ENCODE assay signal across 33 cellular contexts in genomic region chr13:27404680-27405079, GRCh38. TPM values are rescaled to one million over a fixed set of nuclear protein-coding genes. Genes with fewer than 3 reads are reported as not detected.
DNase-seq lines count a peak whose midpoint lies in the region; ATAC-seq, FAIRE-seq and TF ChIP-seq lines count a peak whose summit lies in the region.
"Had no signal": no experiment of that assay in that cellular context is flagged by ENCODE, and none has a peak within 500 bp of the region (broad histone marks: within the 10 kb centered on the region; RNA-seq: fewer than 3 reads in every experiment).

No MANE protein-coding gene starts in this region.

- H3K4me3 Mint-ChIP-seq in Caco-2 (ENCODE audit: unreplicated experiment): peak overlapping the region; percentile 75
- no peak overlapping the region for H3K4me3 Mint-ChIP-seq in stimulated activated naive CD8-positive, alpha-beta T cell treated with anti-CD3 and anti-CD28 coated beads, Interleukin-15, amount 100 ng/mL, for 72 hours
- H3K4me3 Mint-ChIP-seq: activated B cell treated with CpG ODN at 0.5 μM for 24 hours; activated CD4-positive, alpha-beta T cell treated with anti-CD3 and anti-CD28 coated beads, Interleukin-2, amount 10 ng/mL, durations not matched to agents 7 days and 5 days; activated naive CD8-positive, alpha-beta T cell treated with anti-CD3 and anti-CD28 coated beads for 36 hours; CD14-positive monocyte; naive thymus-derived CD8-positive, alpha-beta T cell had no signal

- no peak overlapping the region for H3K4me3 ChIP-seq in Caco-2 (ENCODE audit: low read depth, low read length)
- H3K4me3 ChIP-seq in pancreas: no peak overlapping the region
- peak overlapping the region in 1 of 2 donors; percentile 19 for H3K4me3 ChIP-seq in kidney (ENCODE audit: low read length in 2 of 2)
- H3K4me3 ChIP-seq: gastroesophageal sphincter, testis had no signal

- FAIRE-seq in pancreas (lab: Jason Lieb, UNC): no peak
- FAIRE-seq in kidney (lab: Jason Lieb, UNC): no peak
- FAIRE-seq: bronchial epithelial cell, GM19239, urothelium cell line had no signal

- ATAC-seq in left lobe of liver (peak; percentile 74), pancreas (peak; percentile 68 to 75 (median 74)), GM18873 (IDR thresholded peaks at IDR 0.05; ENCODE audit: low FRiP score, unreplicated experiment) (no peak)
- ATAC-seq in stimulated activated naive CD8-positive, alpha-beta T cell treated with anti-CD3 and anti-CD28 coated beads, Interleukin-15, amount 100 ng/mL, for 72 hours: no peak
- ATAC-seq: gastroesophageal sphincter; naive thymus-derived CD8-positive, alpha-beta T cell had no signal

- H3K36me3 Mint-ChIP-seq in Caco-2 (ENCODE audit: insufficient read depth, unreplicated experiment): peaks cover 9% of the 10 kb centered on the region
- H3K36me3 Mint-ChIP-seq: activated naive CD8-positive, alpha-beta T cell treated with anti-CD3 and anti-CD28 coated beads for 36 hours; CD14-positive monocyte; naive thymus-derived CD8-positive, alpha-beta T cell had no signal

- 35% methylated on average over 17 of the region's 17 CpGs for whole genome bisulfite sequencing in pancreas, 2 donors

- H3K27ac ChIP-seq in pancreas (peak overlapping the region; percentile 54 to 86 (median 84)), kidney (ENCODE audit: low read depth in 2 of 2, low read length in 2 of 2) (peak overlapping the region in 1 of 2 donors; percentile 89)

- POLR2A ChIA-PET in Caco-2 (lab: Charles Lee): no interaction called here

- intact Hi-C loops in Caco-2 (cut with micrococcal nuclease; ENCODE audit: unreplicated experiment) (loop anchor here (2.0 kb wide), 1 partner anchor 46 kb away; the partner anchor contains the start of gene MTIF3), pancreas (cut with DNase I) (no loop called here), kidney (cut with DNase I) (no loop called here)

- no peaks in the 10 kb centered on the region for H3K27me3 Mint-ChIP-seq in Caco-2 (ENCODE audit: insufficient read depth, unreplicated experiment)
- H3K27me3 Mint-ChIP-seq in stimulated activated naive CD8-positive, alpha-beta T cell treated with anti-CD3 and anti-CD28 coated beads, Interleukin-15, amount 100 ng/mL, for 72 hours: peaks cover 23% of the 10 kb centered on the region

- H3K9me3 ChIP-seq in Caco-2 (no peaks in the 10 kb centered on the region), pancreas (no peaks in the 10 kb centered on the region), kidney (ENCODE audit: control insufficient read depth in 1 of 2, low read length in 2 of 2) (peaks cover 0 to 3% of the 10 kb centered on the region in 2 donors)
- H3K9me3 ChIP-seq: gastroesophageal sphincter, testis had no signal

- peak overlapping the region; percentile 95 for H3K27ac Mint-ChIP-seq in Caco-2 (ENCODE audit: unreplicated experiment)
- H3K27ac Mint-ChIP-seq in stimulated activated naive CD8-positive, alpha-beta T cell treated with anti-CD3 and anti-CD28 coated beads, Interleukin-15, amount 100 ng/mL, for 72 hours: no peak overlapping the region
- H3K27ac Mint-ChIP-seq: activated B cell treated with CpG ODN at 0.5 μM for 24 hours; activated CD4-positive, alpha-beta T cell treated with anti-CD3 and anti-CD28 coated beads, Interleukin-2, amount 10 ng/mL, durations not matched to agents 7 days and 5 days; activated naive CD8-positive, alpha-beta T cell treated with anti-CD3 and anti-CD28 coated beads for 36 hours; naive thymus-derived CD8-positive, alpha-beta T cell had no signal

- H3K27me3 ChIP-seq in Caco-2 (replicated peaks; ENCODE audit: control insufficient read depth, insufficient read depth, low read length) (no peaks in the 10 kb centered on the region), pancreas (no peaks in the 10 kb centered on the region)
- H3K27me3 ChIP-seq: testis had no signal

- H3K9ac ChIP-seq in kidney (ENCODE audit: low read length in 2 of 2): peak overlapping the region in 1 of 2 donors; percentile 3

- peaks cover 30% of the 10 kb centered on the region for H3K4me1 Mint-ChIP-seq in Caco-2 (ENCODE audit: low read depth, unreplicated experiment)
- peaks cover 13% of the 10 kb centered on the region for H3K4me1 Mint-ChIP-seq in stimulated activated naive CD8-positive, alpha-beta T cell treated with anti-CD3 and anti-CD28 coated beads, Interleukin-15, amount 100 ng/mL, for 72 hours

- TF ChIP-seq CTCF in Caco-2 (IDR thresholded peaks at IDR 0.05; ENCODE audit: insufficient read depth in 1 of 2, low read depth in 1 of 2, low read length in 1 of 2, severe bottlenecking in 1 of 2, unreplicated experiment in 1 of 2) (no peak), pancreas (IDR thresholded peaks at IDR 0.05) (no peak), kidney (IDR thresholded peaks at IDR 0.05; ENCODE audit: borderline replicate concordance, extremely low read depth, insufficient read depth) (no peak)

- H3K9me3 Mint-ChIP-seq in Caco-2 (ENCODE audit: unreplicated experiment): no peaks in the 10 kb centered on the region
- H3K9me3 Mint-ChIP-seq in stimulated activated naive CD8-positive, alpha-beta T cell treated with anti-CD3 and anti-CD28 coated beads, Interleukin-15, amount 100 ng/mL, for 72 hours: no peaks in the 10 kb centered on the region
- H3K9me3 Mint-ChIP-seq: activated B cell treated with CpG ODN at 0.5 μM for 24 hours; activated CD4-positive, alpha-beta T cell treated with anti-CD3 and anti-CD28 coated beads, Interleukin-2, amount 10 ng/mL, durations not matched to agents 7 days and 5 days had no signal

- CTCF ChIA-PET in Caco-2 (lab: Charles Lee): interaction anchor here (0.8 to 2.5 kb wide), 3 partner anchors 8 to 422 kb away, joined by 3 to 13 read pairs (median 7); no protein-coding TSS in a partner anchor

- DNase-seq in Caco-2 (no peak), NCI-H69 (lab: John Stamatoyannopoulos, UW) (peak; percentile 44), left lobe of liver (ENCODE audit: low spot score) (peak; percentile 88), pancreas (peak; percentile 68 to 84 (median 80)), NCI-H774 (lab: John Stamatoyannopoulos, UW) (no peak), kidney (no peak)
- no peak for DNase-seq in stimulated activated naive CD8-positive, alpha-beta T cell treated with anti-CD3 and anti-CD28 coated beads, Interleukin-15, amount 100 ng/mL, for 72 hours
- DNase-seq: activated B cell treated with CpG ODN at 0.5 μM for 24 hours; activated CD4-positive, alpha-beta T cell treated with anti-CD3 and anti-CD28 coated beads, Interleukin-2, amount 10 ng/mL, durations not matched to agents 7 days and 5 days; activated effector memory CD4-positive, alpha-beta T cell treated with Interleukin-2 at 50 U/mL for 16 hours; activated naive CD8-positive, alpha-beta T cell treated with anti-CD3 and anti-CD28 coated beads for 36 hours; anterior cingulate cortex; Calu3; effector CD4-positive, alpha-beta T cell; H7; KBM-7; mesendoderm; naive thymus-derived CD8-positive, alpha-beta T cell; NCI-H187 treated with DMSO at 0.1 percent for 48 hours; NCI-H2227 treated with DMSO at 0.1 percent for 48 hours; NCI-H526; nucleus accumbens; SIG-M5; stimulated activated naive CD4-positive, alpha-beta T cell; SW 1271; T1000; testis had no signal

- BruUV-seq in Caco-2 (replicated peaks; lab: Mats Ljungman, UMichigan): no TSS peak

- H3K4me1 ChIP-seq in Caco-2 (peaks cover 43% of the 10 kb centered on the region), pancreas (peaks cover 31 to 39% (median 33%) of the 10 kb centered on the region in 3 donors), kidney (ENCODE audit: control insufficient read depth in 1 of 2, insufficient read depth in 1 of 2, low read depth in 1 of 2, low read length in 2 of 2) (peaks cover 17 to 31% of the 10 kb centered on the region in 2 donors)

- H3K36me3 ChIP-seq in Caco-2 (ENCODE audit: control insufficient read depth, insufficient read depth, low read length): no peaks in the 10 kb centered on the region
- no peaks in the 10 kb centered on the region for H3K36me3 ChIP-seq in pancreas
- H3K36me3 ChIP-seq in kidney (ENCODE audit: control insufficient read depth in 1 of 2, insufficient read depth in 2 of 2, low read length in 2 of 2): no peaks in the 10 kb centered on the region
- H3K36me3 ChIP-seq: gastroesophageal sphincter had no signal

RNA-seq across cellular contexts. Expression of gene GTF3A, which starts 19.7 kb away (rescaled TPM):
- total RNA-seq in Caco-2 (2022): 132 and 141 TPM in 2 replicates
- total RNA-seq in left lobe of liver: 64.5 TPM
- 10 to 100 TPM; 39.5 to 54.9 (median 53.9) TPM for total RNA-seq in pancreas
- 100 to 1,000 TPM in 1 of 2 donors, 10 to 100 TPM in 1; 77.9 to 130 TPM for polyA plus RNA-seq in pancreas
- 64.8 TPM for total RNA-seq in kidney
- polyA plus RNA-seq in kidney (ENCODE audit: insufficient read depth, low read depth, low replicate concordance): 126 TPM

RNA-seq across cellular contexts. Expression of gene MTIF3, which starts 45.7 kb away (rescaled TPM):
- total RNA-seq in Caco-2 (2022): 41.8 and 51.5 TPM in 2 replicates
- 24.0 TPM for total RNA-seq in left lobe of liver
- 10 to 100 TPM; 22.3 to 31.7 (median 29.3) TPM for total RNA-seq in pancreas
- 10 to 100 TPM; 57.7 to 91.4 TPM for polyA plus RNA-seq in pancreas
- total RNA-seq in kidney: 48.5 TPM
- polyA plus RNA-seq in kidney (ENCODE audit: insufficient read depth, low read depth, low replicate concordance): 130 TPM

Comparison
In these comparisons a context has a peak if more than half of its experiments do, and no peak if none do; other contexts are left out.
1. DNase-seq: peak in NCI-H69 (single experiment), left lobe of liver (single experiment) and pancreas (6 of 6); none in Caco-2 (0 of 2), NCI-H774 (single experiment), kidney (single experiment) and stimulated activated naive CD8-positive, alpha-beta T cell treated with anti-CD3 and anti-CD28 coated beads, Interleukin-15, amount 100 ng/mL, for 72 hours (0 of 2).
2. ATAC-seq: peak in left lobe of liver (single experiment) and pancreas (4 of 4); none in GM18873 (single experiment) and stimulated activated naive CD8-positive, alpha-beta T cell treated with anti-CD3 and anti-CD28 coated beads, Interleukin-15, amount 100 ng/mL, for 72 hours (single experiment).